ENCODE assay signal across 22 cellular contexts in genomic region chr13:40626977-40627376, GRCh38. TPM values are rescaled to one million over a fixed set of nuclear protein-coding genes. Genes with fewer than 3 reads are reported as not detected.
A peak's percentile ranks its signal among the peaks of the same experiment; 100 is the strongest.
DNase-seq lines count a peak whose midpoint lies in the region; ATAC-seq and TF ChIP-seq lines count a peak whose summit lies in the region.
"Had no signal": no experiment of that assay in that cellular context is flagged by ENCODE, and none has a peak within 500 bp of the region (broad histone marks: within the 10 kb centered on the region; RNA-seq: fewer than 3 reads in every experiment).

No MANE protein-coding gene starts in this region.

- CTCF ChIA-PET in activated naive CD4-positive, alpha-beta T cell treated with anti-CD3 and anti-CD28 coated beads for 36 hours (lab: Charles Lee): no interaction called here
- CTCF ChIA-PET in WTC11 (lab: Charles Lee): no interaction called here

- intact Hi-C loops in activated naive CD4-positive, alpha-beta T cell treated with anti-CD3 and anti-CD28 coated beads for 36 hours (cut with micrococcal nuclease): no loop called here

- H3K36me3 ChIP-seq in liver (ENCODE audit: control insufficient read depth in 4 of 4, insufficient read depth in 3 of 4, low read depth in 1 of 4, low read length in 3 of 4): no peaks in the 10 kb centered on the region
- H3K36me3 ChIP-seq: colonic mucosa had no signal

- H3K4me1 ChIP-seq in liver (ENCODE audit: control insufficient read depth in 4 of 4, insufficient read depth in 4 of 4, low read length in 3 of 4): peaks cover 11 to 31% (median 21%) of the 10 kb centered on the region in 4 donors

- H3K27me3 Mint-ChIP-seq in activated naive CD4-positive, alpha-beta T cell treated with anti-CD3 and anti-CD28 coated beads for 36 hours (ENCODE audit: low read depth): no peaks in the 10 kb centered on the region
- no peaks in the 10 kb centered on the region for H3K27me3 Mint-ChIP-seq in WTC11 (ENCODE audit: low read depth)
- H3K27me3 Mint-ChIP-seq: activated CD4-positive, alpha-beta T cell treated with anti-CD3 and anti-CD28 coated beads, Interleukin-2, amount 10 ng/mL, durations not matched to agents 24 days and 14 days had no signal

- peaks cover 18% of the 10 kb centered on the region for H3K36me3 Mint-ChIP-seq in activated naive CD4-positive, alpha-beta T cell treated with anti-CD3 and anti-CD28 coated beads for 36 hours (ENCODE audit: low read depth)
- H3K36me3 Mint-ChIP-seq in activated naive CD4-positive, alpha-beta T cell treated with anti-CD3 and anti-CD28 coated beads, Interleukin-2, amount 50 U/mL, for 72 hours: peaks cover 12 to 45% of the 10 kb centered on the region in 2 donors
- peaks cover 4% of the 10 kb centered on the region; the same call in 1 of the 2 replicates for H3K36me3 Mint-ChIP-seq in WTC11

- no peak overlapping the region for H3K4me3 Mint-ChIP-seq in activated naive CD4-positive, alpha-beta T cell treated with anti-CD3 and anti-CD28 coated beads for 36 hours
- H3K4me3 Mint-ChIP-seq in WTC11: no peak overlapping the region
- H3K4me3 Mint-ChIP-seq: activated CD4-positive, alpha-beta T cell treated with anti-CD3 and anti-CD28 coated beads, Interleukin-2, amount 10 ng/mL, durations not matched to agents 24 days and 14 days had no signal

- no peak overlapping the region for H3K9ac ChIP-seq in liver (ENCODE audit: low read depth in 1 of 2, low read length in 2 of 2)

- TF ChIP-seq RAD21 in liver (IDR thresholded peaks at IDR 0.05): peak in 1 of 2 donors; percentile 60

- no peak for DNase-seq in activated naive CD4-positive, alpha-beta T cell treated with anti-CD3 and anti-CD28 coated beads for 36 hours
- DNase-seq in activated naive CD4-positive, alpha-beta T cell treated with anti-CD3 and anti-CD28 coated beads, Interleukin-2, amount 50 U/mL, for 72 hours (ENCODE audit: low spot score in 2 of 2): no peak
- no peak for DNase-seq in WTC11 (ENCODE audit: low spot score)
- no peak for DNase-seq in SHP77 (lab: John Stamatoyannopoulos, UW)
- DNase-seq in EL: no peak
- DNase-seq in kidney glomerular epithelial cell (lab: John Stamatoyannopoulos, UW): no peak
- DNase-seq in middle frontal gyrus (ENCODE audit: extremely low spot score, low spot score): no peak
- DNase-seq: activated CD4-positive, alpha-beta T cell treated with anti-CD3 and anti-CD28 coated beads, Interleukin-2, amount 10 ng/mL, durations not matched to agents 24 days and 14 days; activated CD8-positive, alpha-beta memory T cell treated with anti-CD3 and anti-CD28 coated beads, Interleukin-2, amount 50 U/mL, for 4 hours; activated naive CD4-positive, alpha-beta T cell treated with Interleukin-2 at 50 U/mL for 16 hours; colonic mucosa; DMS153; GF-D8; glutamatergic neuron; midbrain; MM.1S; NCI-H146; NCI-H524 treated with DMSO at 0.1 percent for 48 hours; stimulated activated CD4-positive, alpha-beta T cell treated with anti-CD3 and anti-CD28 coated beads, Interleukin-2, amount 100 ng/mL, for 24 hours had no signal

- H3K9me3 Mint-ChIP-seq in activated naive CD4-positive, alpha-beta T cell treated with anti-CD3 and anti-CD28 coated beads for 36 hours: no peaks in the 10 kb centered on the region
- H3K9me3 Mint-ChIP-seq in activated naive CD4-positive, alpha-beta T cell treated with anti-CD3 and anti-CD28 coated beads, Interleukin-2, amount 50 U/mL, for 72 hours: no peaks in the 10 kb centered on the region
- no peaks in the 10 kb centered on the region for H3K9me3 Mint-ChIP-seq in WTC11
- H3K9me3 Mint-ChIP-seq: activated CD4-positive, alpha-beta T cell treated with anti-CD3 and anti-CD28 coated beads, Interleukin-2, amount 10 ng/mL, durations not matched to agents 24 days and 14 days had no signal

- POLR2A ChIA-PET in WTC11 (lab: Charles Lee): no interaction called here

- H3K9me3 ChIP-seq in liver (ENCODE audit: control insufficient read depth in 4 of 4, low read length in 3 of 4): no peaks in the 10 kb centered on the region
- H3K9me3 ChIP-seq: A549, colonic mucosa had no signal

- peak overlapping the region; percentile 5 for H3K27ac Mint-ChIP-seq in activated naive CD4-positive, alpha-beta T cell treated with anti-CD3 and anti-CD28 coated beads for 36 hours
- peak overlapping the region in 1 of 2 donors; percentile 75 for H3K27ac Mint-ChIP-seq in activated naive CD4-positive, alpha-beta T cell treated with anti-CD3 and anti-CD28 coated beads, Interleukin-2, amount 50 U/mL, for 72 hours
- H3K27ac Mint-ChIP-seq in WTC11: peak overlapping the region; percentile 11
- H3K27ac Mint-ChIP-seq: activated CD4-positive, alpha-beta T cell treated with anti-CD3 and anti-CD28 coated beads, Interleukin-2, amount 10 ng/mL, durations not matched to agents 24 days and 14 days had no signal

- H3K4me1 Mint-ChIP-seq in activated naive CD4-positive, alpha-beta T cell treated with anti-CD3 and anti-CD28 coated beads for 36 hours (ENCODE audit: low read depth): peaks cover 85% of the 10 kb centered on the region
- peaks cover 74% of the 10 kb centered on the region for H3K4me1 Mint-ChIP-seq in WTC11

- TF ChIP-seq CTCF in WTC11 (IDR thresholded peaks at IDR 0.05) (no peak), liver (IDR thresholded peaks at IDR 0.05; ENCODE audit: low read depth, low read length, missing input control) (no peak)

- no peak for ATAC-seq in activated naive CD4-positive, alpha-beta T cell treated with anti-CD3 and anti-CD28 coated beads, Interleukin-2, amount 50 U/mL, for 72 hours
- no peak for ATAC-seq in WTC11
- ATAC-seq: A549 had no signal

- no peak overlapping the region for H3K27ac ChIP-seq in liver (ENCODE audit: low read depth in 1 of 2, low read length in 2 of 2)
- H3K27ac ChIP-seq: A549, colonic mucosa, skin epidermis had no signal

- WGBS in liver: 26% methylated on average over 1 of the region's 1 CpG

- no peak overlapping the region for H3K4me3 ChIP-seq in liver (ENCODE audit: low read depth in 1 of 3, low read length in 3 of 3)
- H3K4me3 ChIP-seq: A549, colonic mucosa, skin epidermis had no signal

- H3K27me3 ChIP-seq in liver (ENCODE audit: control insufficient read depth in 4 of 4, insufficient read depth in 4 of 4, low read length in 3 of 4): no peaks in the 10 kb centered on the region
- H3K27me3 ChIP-seq: colonic mucosa had no signal

TF ChIP-seq in WTC11, 78 proteins besides CTCF, POLR2A, EP300 and RAD21 (continues in another document):
- no peak for TF ChIP-seq ZNF512 (CRISPR knock-in tag; IDR thresholded peaks at IDR 0.05; ENCODE audit: borderline replicate concordance)

TF ChIP-seq in liver, 16 proteins besides CTCF, POLR2A, EP300 and RAD21 (continues in another document):
- TF ChIP-seq HNF4A (conservative IDR thresholded peaks at IDR 0.05) (peak; percentile 78 to 90), GABPA (IDR thresholded peaks at IDR 0.05 in 1 of 2, conservative IDR thresholded peaks at IDR 0.05 in 1 of 2) (no peak), EGR1 (IDR thresholded peaks at IDR 0.05; ENCODE audit: low read depth in 2 of 2) (peak in 1 of 2 donors; percentile 24), FOXA1 (IDR thresholded peaks at IDR 0.05) (no peak), HNF4G (IDR thresholded peaks at IDR 0.05) (peak; percentile 63), JUND (IDR thresholded peaks at IDR 0.05) (peak in 1 of 2 donors; percentile 14), REST (IDR thresholded peaks at IDR 0.05) (no peak), MAX (IDR thresholded peaks at IDR 0.05) (no peak), NR2F2 (IDR thresholded peaks at IDR 0.05) (no peak), TAF1 (conservative IDR thresholded peaks at IDR 0.05) (no peak)

RNA-seq across cellular contexts. Expression of gene FOXO1, which starts 39.5 kb away (rescaled TPM):
- total RNA-seq in activated naive CD4-positive, alpha-beta T cell treated with anti-CD3 and anti-CD28 coated beads for 36 hours: 10 to 100 TPM; 30.9 to 32.1 TPM
- 10 to 100 TPM; 40.4 to 57.8 TPM for total RNA-seq in activated naive CD4-positive, alpha-beta T cell treated with anti-CD3 and anti-CD28 coated beads, Interleukin-2, amount 50 U/mL, for 72 hours
- total RNA-seq in WTC11 (2021): 34.3 to 37.9 TPM (median 34.4 TPM) in 3 replicates
- total RNA-seq in liver: 10 to 100 TPM in 1 of 2 donors, 1 to 10 TPM in 1; 6.4 to 23.6 TPM
- 10 to 100 TPM in 1 of 2 donors, 1 to 10 TPM in 1; 5.4 to 10.8 TPM for polyA plus RNA-seq in liver
